9 cellular contexts compared by ENCODE assay signal in genomic region chr13:45623516-45624090, GRCh38. TPM values are rescaled to one million over a fixed set of nuclear protein-coding genes. Genes with fewer than 3 reads are reported as not detected.
DNase-seq lines count a peak whose midpoint lies in the region; ATAC-seq and TF ChIP-seq lines count a peak whose summit lies in the region.
"Had no signal": no experiment of that assay in that cellular context is flagged by ENCODE, and none has a peak within 500 bp of the region (broad histone marks: within the 10 kb centered on the region; RNA-seq: fewer than 3 reads in every experiment).

No MANE protein-coding gene starts in this region.

- peaks cover 45% of the 10 kb centered on the region for H3K27me3 Mint-ChIP-seq in chondrocyte (ENCODE audit: low read depth)

- peaks cover 6% of the 10 kb centered on the region for H3K36me3 Mint-ChIP-seq in chondrocyte (ENCODE audit: low read depth)

- H3K4me3 ChIP-seq in psoas muscle = no peak overlapping the region

- WGBS in psoas muscle, 3 donors = 44 to 46% (median 45%) methylated on average over 5 of the region's 5 CpGs

- peak in 1 of 4 donors; percentile 47 for ATAC-seq in psoas muscle
- no peak for ATAC-seq in GM21717 (IDR thresholded peaks at IDR 0.05; ENCODE audit: unreplicated experiment)
- no peak for ATAC-seq in GM21529 (IDR thresholded peaks at IDR 0.05; ENCODE audit: unreplicated experiment)
- ATAC-seq in HG03108 (IDR thresholded peaks at IDR 0.05; ENCODE audit: unreplicated experiment) = no peak

- intact Hi-C loops in psoas muscle (cut with DNase I) = loop anchor here (10.0 kb wide), 3 partner anchors 381 to 531 kb away; no protein-coding TSS in a partner anchor

- peaks cover 9% of the 10 kb centered on the region for H3K4me1 ChIP-seq in psoas muscle

- peak; percentile 93 for TF ChIP-seq CTCF in chondrocyte (IDR thresholded peaks at IDR 0.05)
- TF ChIP-seq CTCF in psoas muscle (IDR thresholded peaks at IDR 0.05) = peak; percentile 57

- no peak overlapping the region for H3K27ac Mint-ChIP-seq in chondrocyte (ENCODE audit: unreplicated experiment)

- peak; percentile 37 for DNase-seq in NCI-H748 (lab: John Stamatoyannopoulos, UW; ENCODE audit: unreplicated experiment)
- DNase-seq in NCI-H748 treated with DMSO at 0.1 percent for 48 hours (lab: John Stamatoyannopoulos, UW) = no peak
- peak; percentile 38 for DNase-seq in LoVo (ENCODE audit: low spot score)
- no peak for DNase-seq in chondrocyte (ENCODE audit: low spot score)
- DNase-seq in psoas muscle = no peak

- H3K9me3 Mint-ChIP-seq in chondrocyte (ENCODE audit: low read depth) = peaks cover 12% of the 10 kb centered on the region

- no peak overlapping the region for H3K4me3 Mint-ChIP-seq in chondrocyte (ENCODE audit: unreplicated experiment)

- no peaks in the 10 kb centered on the region for H3K9me3 ChIP-seq in psoas muscle

- H3K36me3 ChIP-seq in psoas muscle (ENCODE audit: insufficient read depth in 1 of 2, low read depth in 1 of 2) = no peaks in the 10 kb centered on the region

- peaks cover 0 to 7% (median 4%) of the 10 kb centered on the region in 3 donors for H3K27me3 ChIP-seq in psoas muscle (ENCODE audit: insufficient read depth in 3 of 3, low read length in 2 of 3)

- H3K4me1 Mint-ChIP-seq in chondrocyte (ENCODE audit: low read depth) = no peaks in the 10 kb centered on the region

- H3K27ac ChIP-seq in psoas muscle = no peak overlapping the region

RNA-seq across cellular contexts. Expression of gene ERICH6B, which starts 8.1 kb away (rescaled TPM):
- not detected in 3 replicates for total RNA-seq in chondrocyte
- total RNA-seq in psoas muscle = not detected
- not detected for polyA plus RNA-seq in psoas muscle
- total RNA-seq: T-helper 1 cell treated with Interleukin-12 subunit alpha and Interleukin-12 subunit beta and Interleukin-4 antibody, amounts not matched to agents 30 ng/mL and 1 ng/mL, for 36 hours had no signal

Comparison
In these comparisons a context has a peak if more than half of its experiments do, and no peak if none do; other contexts are left out.
1. DNase-seq: peak in NCI-H748 (single experiment) and LoVo (single experiment); none in NCI-H748 treated with DMSO at 0.1 percent for 48 hours (single experiment), chondrocyte (single experiment) and psoas muscle (0 of 2).